ENCODE assay signal across 18 cellular contexts in the genomic region with DNA sequence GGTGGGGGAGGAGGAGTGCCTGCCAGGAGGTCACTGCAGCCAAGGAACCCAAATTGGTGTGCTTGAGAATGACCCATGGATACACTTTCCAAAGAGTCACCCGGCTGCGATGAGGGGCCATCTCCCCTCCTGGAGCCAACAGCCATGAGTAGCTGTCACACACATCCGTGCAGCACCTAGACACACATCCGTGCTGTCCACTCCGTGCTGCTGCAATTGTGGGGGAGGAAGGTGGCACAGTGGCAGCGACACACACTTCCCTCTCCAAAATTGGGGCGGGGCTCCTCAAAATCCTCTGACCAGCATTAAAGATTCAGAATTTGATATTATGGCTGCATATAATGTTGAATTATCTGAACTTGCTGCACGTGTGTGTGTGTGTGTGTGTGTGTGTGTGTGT. TPM values are rescaled to one million over a fixed set of nuclear protein-coding genes. Genes with fewer than 3 reads are reported as not detected.
DNase-seq lines count a peak whose midpoint lies in the region; ATAC-seq and TF ChIP-seq lines count a peak whose summit lies in the region.
"Had no signal": no experiment of that assay in that cellular context is flagged by ENCODE, and none has a peak within 500 bp of the region (broad histone marks: within the 10 kb centered on the region; RNA-seq: fewer than 3 reads in every experiment).

No MANE protein-coding gene starts in this region.

- CTCF ChIA-PET in PC-9 (lab: Charles Lee): interaction anchor here (0.6 kb wide), 1 partner anchor 77 kb away, joined by 3 read pairs; no protein-coding TSS in a partner anchor

- H3K27me3 ChIP-seq in right atrium auricular region: no peaks in the 10 kb centered on the region
- peaks cover 25% of the 10 kb centered on the region; the same call in 1 of the 2 replicates for H3K27me3 ChIP-seq in PC-9 (ENCODE audit: insufficient read depth, low read depth)
- no peaks in the 10 kb centered on the region for H3K27me3 ChIP-seq in right cardiac atrium (ENCODE audit: control insufficient read depth, insufficient read depth)
- H3K27me3 ChIP-seq in transverse colon: peaks cover 63% of the 10 kb centered on the region

- H3K4me3 ChIP-seq in right atrium auricular region (no peak overlapping the region), PC-9 (no peak overlapping the region), right cardiac atrium (ENCODE audit: low read length) (no peak overlapping the region), transverse colon (no peak overlapping the region)
- H3K4me3 ChIP-seq: prostate gland, thoracic aorta had no signal

- no peak for TF ChIP-seq EP300 in transverse colon (IDR thresholded peaks at IDR 0.05; ENCODE audit: low read depth)

- H3K27ac ChIP-seq in right atrium auricular region: no peak overlapping the region
- no peak overlapping the region for H3K27ac ChIP-seq in PC-9
- H3K27ac ChIP-seq in right cardiac atrium (ENCODE audit: low read length): no peak overlapping the region
- H3K27ac ChIP-seq in transverse colon: no peak overlapping the region
- H3K27ac ChIP-seq: prostate gland, thoracic aorta had no signal

- no TSS peak for BruUV-seq in PC-9 (replicated peaks; lab: Mats Ljungman, UMichigan)

- H2AFZ ChIP-seq in PC-9: no peak overlapping the region

- DNase-seq in Right ventricle myocardium inferior (ENCODE audit: missing footprints) (peak; percentile 44), right atrium auricular region (ENCODE audit: low spot score) (no peak), PC-9 (no peak), right cardiac atrium (peak in 2 of 3 donors; percentile 6 to 24), transverse colon (peak; percentile 6), NCI-H146 treated with DMSO at 0.1 percent for 48 hours (lab: John Stamatoyannopoulos, UW; ENCODE audit: unreplicated experiment) (no peak), G401 (ENCODE audit: low spot score) (no peak)
- DNase-seq: activated CD4-positive, alpha-beta T cell treated with anti-CD3 and anti-CD28 coated beads, Interleukin-2, amount 50 U/mL, for 1 hour; activated naive CD8-positive, alpha-beta T cell treated with anti-CD3 and anti-CD28 coated beads for 36 hours; CD4-positive, alpha-beta memory T cell; DND-41; IMR-90; stimulated activated naive CD4-positive, alpha-beta T cell treated with Interleukin-2 at 50 U/mL for 16 hours had no signal

- H3F3A ChIP-seq in PC-9 (ENCODE audit: insufficient read depth, low read depth): peaks cover 10% of the 10 kb centered on the region; the same call in 1 of the 2 replicates

- intact Hi-C loops in Right ventricle myocardium inferior (cut with DNase I) (no loop called here), PC-9 (cut with micrococcal nuclease; ENCODE audit: unreplicated experiment) (no loop called here), right cardiac atrium (cut with DNase I) (no loop called here), transverse colon (cut with DNase I; ENCODE audit: low total_unique reads) (no loop called here)

- TF ChIP-seq POLR2A in transverse colon (IDR thresholded peaks at IDR 0.05): no peak

- in situ Hi-C loops in transverse colon (cut with MboI; ENCODE audit: low pct_ligation_motif_present in 1 of 4, low pct_unique_long_range_greater_than_20kb in 1 of 4, low sequenced_read_pairs in 3 of 4): no loop called here
- in situ Hi-C loops in G401 (cut with HindIII; ENCODE audit: low sequenced_read_pairs): no loop called here

- no peak for ATAC-seq in Right ventricle myocardium inferior
- no peak for ATAC-seq in right cardiac atrium
- no peak for ATAC-seq in GM21381 (IDR thresholded peaks at IDR 0.05; ENCODE audit: unreplicated experiment)

- H3K4me2 ChIP-seq in PC-9: peak overlapping the region; percentile 61; the same call in 1 of the 2 replicates

- WGBS in right cardiac atrium: 74% methylated on average over 8 of the region's 8 CpGs
- WGBS in transverse colon (ENCODE audit: low coverage in 1 of 2), 2 donors: 0 to 76% methylated on average over 1 to 8 of the region's 8 CpGs

- H3K9me2 ChIP-seq in PC-9 (ENCODE audit: insufficient read depth): no peaks in the 10 kb centered on the region

- POLR2A ChIA-PET in PC-9 (lab: Charles Lee; ENCODE audit: unreplicated experiment): interaction anchor here (0.6 kb wide), 1 partner anchor 26 kb away, joined by 5 read pairs; no protein-coding TSS in a partner anchor

- H3K9me3 ChIP-seq in right atrium auricular region (no peaks in the 10 kb centered on the region), PC-9 (ENCODE audit: insufficient read depth, low read depth) (no peaks in the 10 kb centered on the region), right cardiac atrium (ENCODE audit: control insufficient read depth, low read length) (no peaks in the 10 kb centered on the region), transverse colon (no peaks in the 10 kb centered on the region)
- H3K9me3 ChIP-seq: prostate gland, thoracic aorta had no signal

- H3K4me1 ChIP-seq in right atrium auricular region (peaks cover 0 to 9% of the 10 kb centered on the region in 2 donors), PC-9 (replicated peaks; ENCODE audit: insufficient read depth) (peaks cover 20% of the 10 kb centered on the region; the same call in 1 of the 2 replicates), right cardiac atrium (ENCODE audit: control insufficient read depth, insufficient read depth, low read length) (no peaks in the 10 kb centered on the region), transverse colon (peaks cover 0 to 16% (median 8%) of the 10 kb centered on the region in 4 donors)
- H3K4me1 ChIP-seq: prostate gland had no signal

- H3K36me3 ChIP-seq in right atrium auricular region (no peaks in the 10 kb centered on the region), PC-9 (ENCODE audit: low read depth) (no peaks in the 10 kb centered on the region), transverse colon (no peaks in the 10 kb centered on the region)
- H3K36me3 ChIP-seq: prostate gland, thoracic aorta had no signal

- no peaks in the 10 kb centered on the region; the same call in 1 of the 2 replicates for H4K20me1 ChIP-seq in PC-9 (ENCODE audit: insufficient read depth)

- TF ChIP-seq CTCF in right atrium auricular region (IDR thresholded peaks at IDR 0.05) (no peak), PC-9 (conservative IDR thresholded peaks at IDR 0.05) (no peak), transverse colon (IDR thresholded peaks at IDR 0.05) (no peak)

- no peaks in the 10 kb centered on the region for H3K79me2 ChIP-seq in PC-9 (ENCODE audit: low read depth)

RNA-seq across cellular contexts. Expression of gene TP73, which starts 15.8 kb away (rescaled TPM):
- total RNA-seq in Right ventricle myocardium inferior (0.14 TPM), right atrium auricular region (under 1 TPM in 1 of 2 donors, not detected in 1; 0.16 TPM), PC-9 (2021) (6.2 and 6.9 TPM in 2 replicates), right cardiac atrium (under 1 TPM in 1 of 4 donors, not detected in 3; 0.18 TPM), transverse colon (under 1 TPM in 2 of 4 donors, not detected in 2; 0.20 to 0.32 TPM)
- 0.07 TPM for polyA plus RNA-seq in right cardiac atrium
- total RNA-seq in G401 (2014; rRNA removed; shearing (Covaris generic)): 0.86 and 2.4 TPM in 2 replicates
- total RNA-seq: IMR-90, mononuclear cell, thoracic aorta had no signal
- polyA plus RNA-seq: IMR-90, neural cell had no signal

RNA-seq across cellular contexts. Expression of gene WRAP73, which starts 18.2 kb away (rescaled TPM):
- 14.6 TPM for total RNA-seq in Right ventricle myocardium inferior
- 10 to 100 TPM in 1 of 2 donors, 1 to 10 TPM in 1; 6.8 to 11.4 TPM for total RNA-seq in right atrium auricular region
- total RNA-seq in PC-9 (2021): 23.8 and 25.5 TPM in 2 replicates
- 10 to 100 TPM in 3 of 4 donors, 1 to 10 TPM in 1; 8.7 to 13.9 (median 12.2) TPM for total RNA-seq in right cardiac atrium
- polyA plus RNA-seq in right cardiac atrium: 12.9 TPM
- 10 to 100 TPM; 19.7 to 30.4 (median 25.5) TPM for total RNA-seq in transverse colon
- 34.5 and 40.8 TPM in 2 replicates for total RNA-seq in G401 (2014; rRNA removed; shearing (Covaris generic))

RNA-seq across cellular contexts. Expression of gene TPRG1L, which starts 43.3 kb away (rescaled TPM):
- total RNA-seq in Right ventricle myocardium inferior (46.1 TPM), right atrium auricular region (10 to 100 TPM; 30.0 to 33.3 TPM), PC-9 (2021) (41.4 and 44.9 TPM in 2 replicates), right cardiac atrium (10 to 100 TPM; 46.3 to 51.4 (median 46.6) TPM), transverse colon (10 to 100 TPM; 24.5 to 86.8 (median 56.0) TPM)
- polyA plus RNA-seq in right cardiac atrium: 35.8 TPM
- total RNA-seq in G401 (2014; rRNA removed; shearing (Covaris generic)): 19.2 and 21.7 TPM in 2 replicates

RNA-seq across cellular contexts. Expression of gene MEGF6, which starts 56.8 kb away (rescaled TPM):
- total RNA-seq in Right ventricle myocardium inferior (7.0 TPM), right atrium auricular region (10 to 100 TPM; 14.9 to 32.6 TPM), PC-9 (2021) (65.3 and 77.6 TPM in 2 replicates), right cardiac atrium (10 to 100 TPM in 3 of 4 donors, 1 to 10 TPM in 1; 7.0 to 18.7 (median 13.9) TPM), transverse colon (10 to 100 TPM in 2 of 4 donors, 1 to 10 TPM in 2; 4.1 to 27.1 (median 11.4) TPM)
- polyA plus RNA-seq in right cardiac atrium: 7.2 TPM
- 8.1 and 8.7 TPM in 2 replicates for total RNA-seq in G401 (2014; rRNA removed; shearing (Covaris generic))

Comparison
In these comparisons a context has a peak if more than half of its experiments do, and no peak if none do; other contexts are left out.
1. DNase-seq: peak in Right ventricle myocardium inferior (single experiment), right cardiac atrium (2 of 3) and transverse colon (single experiment); none in right atrium auricular region (single experiment), PC-9 (0 of 2), NCI-H146 treated with DMSO at 0.1 percent for 48 hours (single experiment) and G401 (single experiment).